1 cellular context compared by ENCODE assay signal in genomic region chr5:34778451-34778850, GRCh38.
TF ChIP-seq lines count a peak whose summit lies in the region.

No MANE protein-coding gene starts in this region.

TF ChIP-seq in WTC11, 78 proteins besides CTCF, POLR2A, EP300 and RAD21 (continued from another document):
- TF ChIP-seq, protein P1, sequence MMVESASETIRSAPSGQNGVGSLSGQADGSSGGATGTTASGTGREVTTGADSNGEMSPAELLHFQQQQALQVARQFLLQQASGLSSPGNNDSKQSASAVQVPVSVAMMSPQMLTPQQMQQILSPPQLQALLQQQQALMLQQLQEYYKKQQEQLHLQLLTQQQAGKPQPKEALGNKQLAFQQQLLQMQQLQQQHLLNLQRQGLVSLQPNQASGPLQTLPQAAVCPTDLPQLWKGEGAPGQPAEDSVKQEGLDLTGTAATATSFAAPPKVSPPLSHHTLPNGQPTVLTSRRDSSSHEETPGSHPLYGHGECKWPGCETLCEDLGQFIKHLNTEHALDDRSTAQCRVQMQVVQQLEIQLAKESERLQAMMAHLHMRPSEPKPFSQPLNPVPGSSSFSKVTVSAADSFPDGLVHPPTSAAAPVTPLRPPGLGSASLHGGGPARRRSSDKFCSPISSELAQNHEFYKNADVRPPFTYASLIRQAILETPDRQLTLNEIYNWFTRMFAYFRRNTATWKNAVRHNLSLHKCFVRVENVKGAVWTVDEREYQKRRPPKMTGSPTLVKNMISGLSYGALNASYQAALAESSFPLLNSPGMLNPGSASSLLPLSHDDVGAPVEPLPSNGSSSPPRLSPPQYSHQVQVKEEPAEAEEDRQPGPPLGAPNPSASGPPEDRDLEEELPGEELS (CRISPR knock-in tag; IDR thresholded peaks at IDR 0.05): no peak
- no peak for TF ChIP-seq FOXJ3 (CRISPR knock-in tag; IDR thresholded peaks at IDR 0.05; ENCODE audit: borderline replicate concordance)
- TF ChIP-seq ZNF121 (CRISPR knock-in tag; IDR thresholded peaks at IDR 0.05): peak; percentile 57; the same call in 1 of the 2 replicates
